8 cellular contexts compared by ENCODE assay signal in the genomic region with DNA sequence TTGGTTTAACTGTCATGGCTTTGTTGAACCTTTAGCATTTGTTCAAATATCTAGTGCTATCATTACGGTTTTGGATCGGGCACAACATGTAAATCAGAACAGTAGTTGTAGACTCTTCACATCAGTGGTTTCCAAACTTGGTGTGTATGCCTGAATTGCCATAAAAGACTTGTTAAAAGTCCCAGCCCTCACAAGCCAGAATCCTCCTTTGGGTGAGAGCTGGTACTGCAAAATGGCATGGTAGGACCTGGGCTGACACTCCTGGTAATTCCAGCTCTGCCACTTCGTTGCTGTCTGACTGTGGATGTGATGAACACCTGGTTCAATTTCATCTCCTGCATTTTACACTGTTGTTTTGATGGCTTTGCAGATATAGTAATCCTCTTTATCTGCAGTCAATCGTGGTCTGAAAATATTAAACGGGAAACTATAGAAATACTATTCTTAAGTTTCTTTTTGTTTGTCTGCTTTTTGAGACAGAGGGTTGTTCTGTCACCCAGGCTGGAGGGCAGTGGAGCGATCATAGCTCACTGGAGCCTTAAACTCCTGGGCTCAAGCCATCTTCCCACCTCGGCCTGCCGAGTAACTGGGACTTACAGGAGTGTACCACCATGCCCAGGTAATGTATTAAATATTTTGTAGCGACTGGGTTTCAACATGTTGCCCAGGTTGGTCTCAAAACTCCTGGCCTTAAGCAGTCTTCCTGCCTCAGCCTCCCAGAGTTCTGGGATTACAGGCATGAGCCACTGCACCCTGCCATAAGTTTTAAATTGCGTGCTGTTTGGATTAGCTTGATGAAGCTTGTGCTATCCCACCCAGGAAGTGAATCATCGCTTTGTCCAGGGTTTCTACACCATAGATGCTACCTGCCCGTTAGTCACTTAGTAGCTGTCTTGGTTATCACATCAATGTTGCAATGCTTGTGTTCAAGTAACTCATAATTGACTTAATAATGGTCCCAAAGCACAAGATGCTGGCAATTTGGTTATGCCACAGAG.
DNase-seq lines count a peak whose midpoint lies in the region; ATAC-seq, FAIRE-seq and TF ChIP-seq lines count a peak whose summit lies in the region.

No MANE protein-coding gene starts in this region.

- H3K27ac Mint-ChIP-seq in activated CD8-positive, alpha-beta T cell treated with anti-CD3 and anti-CD28 coated beads for 36 hours = peak overlapping the region; percentile 99

- H3K27me3 Mint-ChIP-seq in activated CD8-positive, alpha-beta T cell treated with anti-CD3 and anti-CD28 coated beads for 36 hours = no peaks in the 10 kb centered on the region

- peak; percentile 34 for TF ChIP-seq CTCF in cardiac muscle cell (IDR thresholded peaks at IDR 0.05; ENCODE audit: low read depth, low read length)
- peak; percentile 72 for TF ChIP-seq CTCF in activated CD8-positive, alpha-beta T cell treated with anti-CD3 and anti-CD28 coated beads for 36 hours (IDR thresholded peaks at IDR 0.05)

- no peak overlapping the region for H3K4me3 ChIP-seq in cardiac muscle cell

- H3K9me3 ChIP-seq in cardiac muscle cell (ENCODE audit: low read depth) = no peaks in the 10 kb centered on the region

- H3K4me1 Mint-ChIP-seq in activated CD8-positive, alpha-beta T cell treated with anti-CD3 and anti-CD28 coated beads for 36 hours (ENCODE audit: low read depth) = peaks cover 96% of the 10 kb centered on the region

- peak overlapping the region; percentile 74 for H3K4me3 Mint-ChIP-seq in activated CD8-positive, alpha-beta T cell treated with anti-CD3 and anti-CD28 coated beads for 36 hours

- H3K9me3 Mint-ChIP-seq in activated CD8-positive, alpha-beta T cell treated with anti-CD3 and anti-CD28 coated beads for 36 hours = no peaks in the 10 kb centered on the region

- peak overlapping the region; percentile 40 for H3K27ac ChIP-seq in cardiac muscle cell

- POLR2A ChIA-PET in activated CD8-positive, alpha-beta T cell treated with anti-CD3 and anti-CD28 coated beads for 36 hours (lab: Charles Lee) = interaction anchor here (0.6 to 5.7 kb wide), 15 partner anchors 8 to 169 kb away, joined by 3 to 40 read pairs (median 4); a partner anchor contains a TSS

- CTCF ChIA-PET in activated CD8-positive, alpha-beta T cell treated with anti-CD3 and anti-CD28 coated beads for 36 hours (lab: Charles Lee) = interaction anchor here (0.5 to 7.2 kb wide), 17 partner anchors 7 to 375 kb away, joined by 3 to 46 read pairs (median 4); no protein-coding TSS in a partner anchor

- H3K27me3 ChIP-seq in cardiac muscle cell = no peaks in the 10 kb centered on the region

- H3K36me3 Mint-ChIP-seq in activated CD8-positive, alpha-beta T cell treated with anti-CD3 and anti-CD28 coated beads for 36 hours (ENCODE audit: low read depth) = peaks cover 19% of the 10 kb centered on the region

- H3K4me1 ChIP-seq in cardiac muscle cell (ENCODE audit: low read depth) = peaks cover 24% of the 10 kb centered on the region

- intact Hi-C loops in Right ventricle myocardium inferior (cut with DNase I) = no loop called here
- intact Hi-C loops in activated CD8-positive, alpha-beta T cell treated with anti-CD3 and anti-CD28 coated beads for 36 hours (cut with micrococcal nuclease) = loop anchor here (2.0 to 5.0 kb wide), 2 partner anchors 17 to 60 kb away; a partner anchor contains a TSS

- no peaks in the 10 kb centered on the region for H3K36me3 ChIP-seq in cardiac muscle cell

- DNase-seq in cardiac muscle cell (ENCODE audit: low read depth in 1 of 2, low spot score in 1 of 2) (peak in 1 of 2 donors; percentile 55), Right ventricle myocardium inferior (ENCODE audit: missing footprints) (no peak), Kasumi-1 (lab: John Stamatoyannopoulos, UW) (peak; percentile 40 to 45), iPS-NIHi11 (ENCODE audit: low spot score) (peak; percentile 68), urothelium cell line (ENCODE audit: low spot score) (peak; percentile 33), ecto neural progenitor cell (ENCODE audit: low spot score) (no peak), C1 segment of cervical spinal cord (lab: John Stamatoyannopoulos, UW) (no peak)
- DNase-seq in activated CD8-positive, alpha-beta T cell treated with anti-CD3 and anti-CD28 coated beads for 36 hours = peak; percentile 63

- no peak for FAIRE-seq in urothelium cell line (lab: Jason Lieb, UNC)

- no peak for ATAC-seq in Right ventricle myocardium inferior
- peak; percentile 74 for ATAC-seq in activated CD8-positive, alpha-beta T cell treated with anti-CD3 and anti-CD28 coated beads for 36 hours

Comparison
In these comparisons a context has a peak if more than half of its experiments do, and no peak if none do; other contexts are left out.
1. DNase-seq: peak in Kasumi-1 (2 of 2), activated CD8-positive, alpha-beta T cell treated with anti-CD3 and anti-CD28 coated beads for 36 hours (single experiment), iPS-NIHi11 (single experiment) and urothelium cell line (single experiment); none in Right ventricle myocardium inferior (single experiment), ecto neural progenitor cell (single experiment) and C1 segment of cervical spinal cord (0 of 14).